In genomic region chr2:95276888-95277245, GRCh38 we compare ENCODE assay signal across 27 cellular contexts. TPM values are rescaled to one million over a fixed set of nuclear protein-coding genes. Genes with fewer than 3 reads are reported as not detected.
A peak's percentile ranks its signal among the peaks of the same experiment; 100 is the strongest.
DNase-seq lines count a peak whose midpoint lies in the region; ATAC-seq, FAIRE-seq and TF ChIP-seq lines count a peak whose summit lies in the region.
"Had no signal": no experiment of that assay in that cellular context is flagged by ENCODE, and none has a peak within 500 bp of the region (broad histone marks: within the 10 kb centered on the region; RNA-seq: fewer than 3 reads in every experiment).

No MANE protein-coding gene starts in this region.

- POLR2A ChIA-PET in HepG2 (lab: Yijun Ruan, JAX), result no interaction called here

- H3K4me1 ChIP-seq in right lobe of liver, result no peaks in the 10 kb centered on the region
- no peaks in the 10 kb centered on the region for H3K4me1 ChIP-seq in HepG2 (ENCODE audit: insufficient read depth, low read length)
- H3K4me1 ChIP-seq in mucosa of stomach (ENCODE audit: control insufficient read depth, insufficient read depth, low read length), result peaks cover 42% of the 10 kb centered on the region
- peaks cover 15% of the 10 kb centered on the region for H3K4me1 ChIP-seq in vagina
- H3K4me1 ChIP-seq: A549, psoas muscle had no signal

- intact Hi-C loops in right lobe of liver (cut with DNase I) (no loop called here), HepG2 (cut with micrococcal nuclease; ENCODE audit: unreplicated experiment) (no loop called here), dorsolateral prefrontal cortex (cut with DNase I) (no loop called here), vagina (cut with DNase I) (no loop called here)

- H3K9ac ChIP-seq in HepG2 (ENCODE audit: insufficient read depth, low read depth, low read length) (no peak overlapping the region), mucosa of stomach (ENCODE audit: low read length) (peak overlapping the region; percentile 13)
- H3K9ac ChIP-seq: GM23248 had no signal

- no peak for ATAC-seq in right lobe of liver
- ATAC-seq in HepG2, result no peak
- ATAC-seq in HG03175 (IDR thresholded peaks at IDR 0.05; ENCODE audit: unreplicated experiment), result no peak
- ATAC-seq: A549; activated CD4-positive, alpha-beta T cell treated with anti-CD3 and anti-CD28 coated beads for 36 hours; activated CD8-positive, alpha-beta T cell treated with anti-CD3 and anti-CD28 coated beads, Interleukin-2, amount 10 ng/mL, durations not matched to agents 7 days and 5 days; activated naive CD8-positive, alpha-beta T cell treated with anti-CD3 and anti-CD28 coated beads, Interleukin-2, amount 50 U/mL, for 24 hours; psoas muscle; SK-N-SH treated with all-trans-retinoic acid at 6 μM for 48 hours; stimulated activated naive CD8-positive, alpha-beta T cell treated with anti-CD3 and anti-CD28 coated beads, Interleukin-15, Interleukin-2, amounts not matched to agents 100 U/mL and 50 U/mL, for 24 hours had no signal

- FAIRE-seq in HepG2 (lab: Jason Lieb, UNC), result no peak
- FAIRE-seq: A549, endothelial cell of umbilical vein, GM12878 had no signal

- H3K27me3 ChIP-seq in right lobe of liver, result no peaks in the 10 kb centered on the region
- peaks cover 6 to 29% of the 10 kb centered on the region in 2 experiments; a peak in 4 of 5 replicates for H3K27me3 ChIP-seq in HepG2 (ENCODE audit: control insufficient read depth in 1 of 2, insufficient read depth in 2 of 2, low read length in 2 of 2)
- H3K27me3 ChIP-seq in dorsolateral prefrontal cortex, result no peaks in the 10 kb centered on the region
- H3K27me3 ChIP-seq in mucosa of stomach (ENCODE audit: control insufficient read depth, insufficient read depth, low read length), result no peaks in the 10 kb centered on the region
- no peaks in the 10 kb centered on the region for H3K27me3 ChIP-seq in vagina

- no TSS peak for BruUV-seq in HepG2 (replicated peaks; lab: Mats Ljungman, UMichigan)

- H3K4me3 ChIP-seq in right lobe of liver (no peak overlapping the region), HepG2 (replicated peaks in 1 of 3; ENCODE audit: insufficient read depth in 1 of 3, low read depth in 2 of 3, low read length in 3 of 3) (no peak overlapping the region), dorsolateral prefrontal cortex (no peak overlapping the region), mucosa of stomach (ENCODE audit: low read length) (no peak overlapping the region), vagina (no peak overlapping the region)
- H3K4me3 ChIP-seq: A549, GM12878, GM23248, psoas muscle had no signal

- WGBS in right lobe of liver (ENCODE audit: insufficient coverage, low coverage, low lambda C conversion rate, missing lambda C conversion rate), result no CpG with 5 or more reads among the region's 9 CpGs
- 93% methylated on average over 3 of the region's 9 CpGs for WGBS in HepG2 (ENCODE audit: low lambda C conversion rate)

- in situ Hi-C loops in HepG2 (cut with HindIII; ENCODE audit: extremely low pct_ligation_motif_present, low pct_unique_long_range_greater_than_20kb), result no loop called here

- H4K20me1 ChIP-seq in HepG2 (ENCODE audit: insufficient read depth, low read length), result no peaks in the 10 kb centered on the region

- TF ChIP-seq EP300 in HepG2 (IDR thresholded peaks at IDR 0.05; ENCODE audit: low read depth in 2 of 2, low read length in 2 of 2) (no peak), HepG2 (CRISPR knock-in tag; IDR thresholded peaks at IDR 0.05; ENCODE audit: borderline replicate concordance) (no peak)

- no peak overlapping the region for H2AFZ ChIP-seq in HepG2 (ENCODE audit: low read length)
- H2AFZ ChIP-seq: GM23248 had no signal

- TF ChIP-seq CTCF in right lobe of liver (IDR thresholded peaks at IDR 0.05) (no peak), HepG2 (CRISPR knock-in tag; IDR thresholded peaks at IDR 0.05) (no peak), dorsolateral prefrontal cortex (IDR thresholded peaks at IDR 0.05 in 54 of 56, conservative IDR thresholded peaks at IDR 0.05 in 2 of 56; ENCODE audit: low read depth in 1 of 56, partially characterized antibody in 56 of 56) (no peak), vagina (IDR thresholded peaks at IDR 0.05) (no peak)

- DNase-seq in right lobe of liver, result peak; percentile 10 to 38 (median 20)
- no peak for DNase-seq in HepG2 (ENCODE audit: low spot score)
- peak in 6 of 10 donors; percentile 2 to 36 (median 24) for DNase-seq in dorsolateral prefrontal cortex
- DNase-seq in vagina (ENCODE audit: extremely low spot score in 2 of 2), result no peak
- no peak for DNase-seq in GOT3 (lab: John Stamatoyannopoulos, UW)
- DNase-seq in nucleus accumbens (lab: John Stamatoyannopoulos, UW), result no peak
- DNase-seq: activated CD4-positive, alpha-beta T cell treated with anti-CD3 and anti-CD28 coated beads for 36 hours; activated CD8-positive, alpha-beta T cell treated with anti-CD3 and anti-CD28 coated beads, Interleukin-2, amount 10 ng/mL, durations not matched to agents 7 days and 5 days; activated naive CD8-positive, alpha-beta T cell treated with anti-CD3 and anti-CD28 coated beads, Interleukin-2, amount 50 U/mL, for 24 hours; activated T-cell treated with anti-CD3 and anti-CD28 coated beads for 4 hours; DMS 273 treated with DMSO at 0.1 percent for 48 hours; NCI-H1105 treated with DMSO at 0.1 percent for 48 hours; NCI-H2029 treated with DMSO at 0.1 percent for 48 hours; NCI-H345; NCI-H748 treated with DMSO at 0.1 percent for 48 hours; stimulated activated naive CD8-positive, alpha-beta T cell treated with anti-CD3 and anti-CD28 coated beads, Interleukin-15, Interleukin-2, amounts not matched to agents 100 U/mL and 50 U/mL, for 24 hours; T-helper 2 cell had no signal

- H3K27ac ChIP-seq in right lobe of liver, result no peak overlapping the region
- no peak overlapping the region for H3K27ac ChIP-seq in HepG2 (ENCODE audit: extremely low read length, insufficient read depth, low read length)
- H3K27ac ChIP-seq in dorsolateral prefrontal cortex, result no peak overlapping the region
- H3K27ac ChIP-seq in vagina, result peak overlapping the region; percentile 13
- H3K27ac ChIP-seq: A549, GM23248, psoas muscle had no signal

- no peaks in the 10 kb centered on the region for H3K9me3 ChIP-seq in right lobe of liver
- no peaks in the 10 kb centered on the region for H3K9me3 ChIP-seq in HepG2 (ENCODE audit: low read length)
- H3K9me3 ChIP-seq in mucosa of stomach (ENCODE audit: control insufficient read depth, low read length), result no peaks in the 10 kb centered on the region
- no peaks in the 10 kb centered on the region for H3K9me3 ChIP-seq in vagina
- H3K9me3 ChIP-seq: psoas muscle had no signal

- no peaks in the 10 kb centered on the region for H3K79me2 ChIP-seq in HepG2 (ENCODE audit: insufficient read depth, low read length)

- CTCF ChIA-PET in HepG2 (lab: Yijun Ruan, JAX; ENCODE audit: low intra/inter-chr PET ratio, low total read pairs), result no interaction called here

- TF ChIP-seq POLR2A in right lobe of liver (IDR thresholded peaks at IDR 0.05) (no peak), HepG2 (IDR thresholded peaks at IDR 0.05; ENCODE audit: insufficient read depth in 1 of 2, low read depth in 2 of 2, low read length in 2 of 2) (no peak), vagina (IDR thresholded peaks at IDR 0.05) (no peak)

- H3K4me2 ChIP-seq in HepG2 (ENCODE audit: low read depth, low read length), result no peak overlapping the region
- H3K4me2 ChIP-seq: A549 had no signal

- no peak for TF ChIP-seq RAD21 in HepG2 (CRISPR knock-in tag; IDR thresholded peaks at IDR 0.05)

- H3K36me3 ChIP-seq in right lobe of liver, result no peaks in the 10 kb centered on the region
- H3K36me3 ChIP-seq in HepG2 (replicated peaks in 1 of 2; ENCODE audit: control insufficient read depth in 1 of 2, insufficient read depth in 2 of 2, low read length in 2 of 2), result no peaks in the 10 kb centered on the region
- peaks cover 9% of the 10 kb centered on the region for H3K36me3 ChIP-seq in mucosa of stomach (ENCODE audit: control insufficient read depth, insufficient read depth, low read length)
- no peaks in the 10 kb centered on the region for H3K36me3 ChIP-seq in vagina

RNA-seq across cellular contexts. Expression of gene PROM2, which starts 2.6 kb away (rescaled TPM):
- total RNA-seq in right lobe of liver, result under 1 TPM; 0.06 to 0.64 (median 0.43) TPM
- total RNA-seq in HepG2 (2016; rRNA removed; fragmentation: Illumina TruSeq; extraction: Trizol), result not detected in 2 replicates
- not detected in 2 replicates for total RNA-seq in HepG2 (2016; cell fraction: cytosol; rRNA removed; fragmentation: Illumina TruSeq; extraction: Trizol; ENCODE audit: low read depth)
- total RNA-seq in HepG2 (2016; cell fraction: insoluble cytoplasmic fraction; rRNA removed; fragmentation: Illumina TruSeq; extraction: Trizol), result not detected in 2 replicates
- not detected in 2 replicates for total RNA-seq in HepG2 (2016; cell fraction: membrane; rRNA removed; fragmentation: Illumina TruSeq; extraction: Trizol)
- total RNA-seq in HepG2 (2016; cell fraction: nucleus; rRNA removed; fragmentation: Illumina TruSeq; extraction: Trizol), result not detected in 2 replicates
- polyA plus RNA-seq in HepG2 (2011; rRNA removed), result not detected in 2 replicates
- polyA plus RNA-seq in HepG2 (2011; cell fraction: cytosol; rRNA removed), result not detected in 2 replicates
- polyA plus RNA-seq in HepG2 (2011; cell fraction: nucleus; rRNA removed), result 0.13 TPM in 1 of 2 replicates, not detected in the other
- not detected in 2 replicates for polyA plus RNA-seq in HepG2 (2012)
- not detected in 2 replicates for polyA plus RNA-seq in HepG2 (2016; cell fraction: cytosol; fragmentation: Illumina TruSeq; extraction: Trizol; ENCODE audit: low read depth)
- not detected in 2 replicates for polyA plus RNA-seq in HepG2 (2016; cell fraction: insoluble cytoplasmic fraction; fragmentation: Illumina TruSeq; extraction: Trizol; ENCODE audit: low read depth)
- polyA plus RNA-seq in HepG2 (2016; cell fraction: membrane; fragmentation: Illumina TruSeq; extraction: Trizol; ENCODE audit: low read depth), result not detected in 2 replicates
- polyA plus RNA-seq in HepG2 (2016; cell fraction: nucleus; fragmentation: Illumina TruSeq; extraction: Trizol; ENCODE audit: insufficient read depth, low read depth), result not detected in 2 replicates
- polyA minus RNA-seq in HepG2 (2011; rRNA and poly(A)+ RNA removed; ENCODE audit: low replicate concordance), result 0.87 TPM in 1 of 2 replicates, not detected in the other
- not detected in 2 replicates for polyA minus RNA-seq in HepG2 (2011; cell fraction: cytosol; rRNA and poly(A)+ RNA removed)
- polyA minus RNA-seq in HepG2 (2011; cell fraction: nucleus; rRNA and poly(A)+ RNA removed), result not detected in 2 replicates
- total RNA-seq in dorsolateral prefrontal cortex, result 10 to 100 TPM in 36 of 120 experiments, 1 to 10 TPM in 84; 4.2 to 20.6 (median 8.8) TPM
- 70.5 TPM for total RNA-seq in vagina
- total RNA-seq: GM12878 had no signal
- polyA plus RNA-seq: CD8-positive, alpha-beta memory T cell had no signal

RNA-seq across cellular contexts. Expression of gene KCNIP3, which starts 20.3 kb away (rescaled TPM):
- total RNA-seq in right lobe of liver (1 to 10 TPM in 4 of 6 experiments, under 1 TPM in 2; 0.46 to 3.3 (median 1.2) TPM), HepG2 (2016; rRNA removed; fragmentation: Illumina TruSeq; extraction: Trizol) (not detected in 2 replicates), dorsolateral prefrontal cortex (100 to 1,000 TPM in 1 of 120 experiments, 10 to 100 TPM in 119; 28.2 to 102 (median 60.5) TPM), vagina (27.5 TPM)
- not detected in 2 replicates for total RNA-seq in HepG2 (2016; cell fraction: cytosol; rRNA removed; fragmentation: Illumina TruSeq; extraction: Trizol; ENCODE audit: low read depth)
- not detected in 2 replicates for total RNA-seq in HepG2 (2016; cell fraction: insoluble cytoplasmic fraction; rRNA removed; fragmentation: Illumina TruSeq; extraction: Trizol)
- 0.15 TPM in 1 of 2 replicates, not detected in the other for total RNA-seq in HepG2 (2016; cell fraction: membrane; rRNA removed; fragmentation: Illumina TruSeq; extraction: Trizol)
- not detected in 2 replicates for total RNA-seq in HepG2 (2016; cell fraction: nucleus; rRNA removed; fragmentation: Illumina TruSeq; extraction: Trizol)
- not detected in 2 replicates for polyA plus RNA-seq in HepG2 (2011; rRNA removed)
- not detected in 2 replicates for polyA plus RNA-seq in HepG2 (2011; cell fraction: cytosol; rRNA removed)
- not detected in 2 replicates for polyA plus RNA-seq in HepG2 (2011; cell fraction: nucleus; rRNA removed)
- not detected in 2 replicates for polyA plus RNA-seq in HepG2 (2012)
- polyA plus RNA-seq in HepG2 (2016; cell fraction: cytosol; fragmentation: Illumina TruSeq; extraction: Trizol; ENCODE audit: low read depth), result not detected in 2 replicates
- not detected in 2 replicates for polyA plus RNA-seq in HepG2 (2016; cell fraction: insoluble cytoplasmic fraction; fragmentation: Illumina TruSeq; extraction: Trizol; ENCODE audit: low read depth)
- polyA plus RNA-seq in HepG2 (2016; cell fraction: membrane; fragmentation: Illumina TruSeq; extraction: Trizol; ENCODE audit: low read depth), result not detected in 2 replicates
- not detected in 2 replicates for polyA plus RNA-seq in HepG2 (2016; cell fraction: nucleus; fragmentation: Illumina TruSeq; extraction: Trizol; ENCODE audit: insufficient read depth, low read depth)
- polyA minus RNA-seq in HepG2 (2011; rRNA and poly(A)+ RNA removed; ENCODE audit: low replicate concordance), result 0.07 TPM in 1 of 2 replicates, not detected in the other
- not detected in 2 replicates for polyA minus RNA-seq in HepG2 (2011; cell fraction: cytosol; rRNA and poly(A)+ RNA removed)
- polyA minus RNA-seq in HepG2 (2011; cell fraction: nucleus; rRNA and poly(A)+ RNA removed), result not detected in 2 replicates
- total RNA-seq: activated CD4-positive, alpha-beta T cell treated with anti-CD3 and anti-CD28 coated beads for 36 hours; activated CD8-positive, alpha-beta T cell treated with anti-CD3 and anti-CD28 coated beads, Interleukin-2, amount 10 ng/mL, durations not matched to agents 7 days and 5 days; CD8-positive, alpha-beta memory T cell; GM12878; lung microvascular endothelial cell had no signal
- polyA plus RNA-seq: CD8-positive, alpha-beta memory T cell; GM12878 had no signal

Comparison
In these comparisons a context has a peak if more than half of its experiments do, and no peak if none do; other contexts are left out.
1. DNase-seq: peak in right lobe of liver (3 of 3) and dorsolateral prefrontal cortex (6 of 10); none in HepG2 (single experiment), vagina (0 of 2), GOT3 (single experiment) and nucleus accumbens (0 of 56).